10 cellular contexts compared by ENCODE assay signal in the genomic region with DNA sequence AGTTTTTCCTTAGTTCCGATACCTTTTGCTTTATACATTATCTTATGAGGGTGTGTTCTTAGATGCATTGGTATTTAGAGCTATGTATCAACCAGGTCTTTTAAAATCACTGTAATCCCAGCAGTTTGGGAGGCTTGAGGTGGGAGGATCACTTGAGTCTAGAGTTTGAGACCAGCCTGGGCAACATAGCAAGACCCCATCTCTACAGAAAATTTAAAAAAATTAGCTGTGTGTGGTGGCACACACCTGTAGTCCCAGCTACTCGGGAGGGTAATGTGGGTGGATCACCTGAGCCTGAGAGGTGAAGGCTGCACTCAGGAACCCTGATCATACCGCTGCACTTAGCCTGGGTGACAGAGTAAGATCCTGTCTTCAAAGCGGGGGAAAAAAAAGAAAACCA.
"Had no signal": no experiment of that assay in that cellular context is flagged by ENCODE, and none has a peak within 500 bp of the region (broad histone marks: within the 10 kb centered on the region; RNA-seq: fewer than 3 reads in every experiment).

No MANE protein-coding gene starts in this region.

- H3K4me3 ChIP-seq: GM23338 had no signal

- H3K27ac Mint-ChIP-seq: GM23338, HFFc6 had no signal

- H2AFZ ChIP-seq: GM23338 had no signal

- H3K9ac ChIP-seq: KMS-11 had no signal

- ATAC-seq: GM23338 had no signal

- DNase-seq: H9, HCEC 1CT, HFFc6, IMR-90, KBM-7 had no signal

- FAIRE-seq: H1, H54 had no signal

- H3K27ac ChIP-seq: HL-60, KMS-11 had no signal

- H3K9me3 Mint-ChIP-seq: GM23338, H9, HFFc6 had no signal

- H3K4me2 ChIP-seq: GM23338, KMS-11 had no signal

- H3K4me3 Mint-ChIP-seq: GM23338, H9, HFFc6 had no signal
